ENCODE assay signal across 6 cellular contexts in genomic region chr5:178801021-178801420, GRCh38.
"Had no signal": no experiment of that assay in that cellular context is flagged by ENCODE, and none has a peak within 500 bp of the region (broad histone marks: within the 10 kb centered on the region; RNA-seq: fewer than 3 reads in every experiment).

No MANE protein-coding gene starts in this region.

- H3K4me1 ChIP-seq: HAP-1 had no signal

- DNase-seq: GM23248, GOT3, H7, IMR-90 had no signal

- H3K4me3 ChIP-seq: GM23248, HAP-1 had no signal

- H3K9ac ChIP-seq: GM23248 had no signal

- ATAC-seq: HCT116 had no signal

- H3K36me3 ChIP-seq: HAP-1 had no signal

- H3K9me3 ChIP-seq: HAP-1 had no signal

- H3K27ac ChIP-seq: GM23248 had no signal
